In the genomic region with DNA sequence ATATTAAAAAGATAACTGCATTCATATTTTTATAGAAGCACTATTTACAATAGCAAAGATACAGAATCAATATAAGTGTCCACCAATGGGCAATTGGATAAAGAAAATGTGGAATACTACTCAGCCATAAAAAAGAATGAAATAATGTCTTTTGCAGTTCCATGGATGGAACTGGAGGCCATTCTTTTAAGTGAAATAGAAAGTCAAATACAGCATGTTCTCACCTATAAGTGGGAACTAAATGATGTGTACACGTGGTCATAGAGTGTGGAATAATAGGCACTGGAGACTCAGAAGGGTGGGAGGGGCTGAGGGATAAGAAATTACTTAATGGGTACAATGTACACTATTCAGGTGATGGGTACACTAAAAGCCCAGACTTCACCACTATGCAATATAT, we compare ENCODE assay signal across 28 cellular contexts.
"Had no signal": no experiment of that assay in that cellular context is flagged by ENCODE, and none has a peak within 500 bp of the region (broad histone marks: within the 10 kb centered on the region; RNA-seq: fewer than 3 reads in every experiment).

No MANE protein-coding gene starts in this region.

- H3K4me2 ChIP-seq: hepatocyte had no signal

- FAIRE-seq: endometrium, endothelial cell of umbilical vein, frontal cortex had no signal

- DNase-seq: colonic mucosa; cortex of kidney; dermis blood vessel endothelial cell; dorsolateral prefrontal cortex; effector CD4-positive, alpha-beta T cell; effector CD8-positive, alpha-beta T cell; effector memory CD4-positive, alpha-beta T cell; effector memory CD8-positive, alpha-beta T cell; endodermal cell; erythroblast; esophagus squamous epithelium; foreskin fibroblast; foreskin keratinocyte; foreskin melanocyte; gastrocnemius medialis; glutamatergic neuron; head of caudate nucleus; heart left ventricle; heart right ventricle had no signal

- ATAC-seq: effector memory CD8-positive, alpha-beta T cell; esophagus mucosa; foreskin keratinocyte; gastrocnemius medialis; gastroesophageal sphincter; heart left ventricle; heart right ventricle had no signal

- H2AFZ ChIP-seq: hepatocyte had no signal

- H3K27ac ChIP-seq: colonic mucosa, coronary artery, dorsolateral prefrontal cortex, epithelial cell of prostate, esophagus muscularis mucosa, esophagus squamous epithelium, foreskin keratinocyte, gastrocnemius medialis, gastroesophageal sphincter, heart left ventricle, heart right ventricle, hepatocyte had no signal

- H3K9me3 ChIP-seq: colonic mucosa, esophagus muscularis mucosa, esophagus squamous epithelium, gastrocnemius medialis, gastroesophageal sphincter, heart left ventricle, heart right ventricle had no signal

- H3K36me3 ChIP-seq: colonic mucosa had no signal

- H3K27me3 ChIP-seq: colonic mucosa, dorsolateral prefrontal cortex, esophagus muscularis mucosa, esophagus squamous epithelium, foreskin keratinocyte, gastrocnemius medialis, gastroesophageal sphincter, heart left ventricle, heart right ventricle, hepatocyte had no signal

- H3K4me3 ChIP-seq: colonic mucosa, coronary artery, dorsolateral prefrontal cortex, esophagus muscularis mucosa, esophagus squamous epithelium, gastrocnemius medialis, gastroesophageal sphincter, heart left ventricle, heart right ventricle, hepatocyte had no signal

- H3K4me1 ChIP-seq: colonic mucosa, esophagus muscularis mucosa, esophagus squamous epithelium, foreskin keratinocyte, gastroesophageal sphincter, heart left ventricle had no signal
